Comparison of ENCODE assay signal across 8 cellular contexts in genomic region chr22:23894710-23895598, GRCh38. TPM values are rescaled to one million over a fixed set of nuclear protein-coding genes. Genes with fewer than 3 reads are reported as not detected.
DNase-seq lines count a peak whose midpoint lies in the region; ATAC-seq, FAIRE-seq and TF ChIP-seq lines count a peak whose summit lies in the region.

No MANE protein-coding gene starts in this region.

- no peak for TF ChIP-seq POLR2A in GM12891 (IDR thresholded peaks at IDR 0.05; ENCODE audit: low read depth, low read length)

- peak; percentile 86 for DNase-seq in GM12891 (ENCODE audit: insufficient read length, low spot score)
- DNase-seq in NCI-H2196 treated with DMSO at 0.1 percent for 48 hours (lab: John Stamatoyannopoulos, UW; ENCODE audit: unreplicated experiment) = peak; percentile 66
- DNase-seq in cerebellum (ENCODE audit: low spot score) = peak; percentile 75
- DNase-seq in kidney glomerular epithelial cell (lab: John Stamatoyannopoulos, UW) = peak; percentile 54
- peak; percentile 21 to 73 (median 47) for DNase-seq in stimulated activated CD4-positive, alpha-beta T cell treated with anti-CD3 and anti-CD28 coated beads, Interleukin-1b, Interleukin-23, amount 100 ng/mL, for 24 hours (ENCODE audit: low read depth in 4 of 4, low spot score in 1 of 4)

- ATAC-seq in HG02981 (IDR thresholded peaks at IDR 0.05; ENCODE audit: unreplicated experiment) = peak; percentile 14
- peak; percentile 34 to 47 for ATAC-seq in activated CD4-positive, CD25-positive, alpha-beta regulatory T cell treated with anti-CD3 and anti-CD28 coated beads, Interleukin-2, amount 50 U/mL, for 24 hours
- ATAC-seq in GM18517 (IDR thresholded peaks at IDR 0.05; ENCODE audit: unreplicated experiment) = no peak

- no peak for FAIRE-seq in GM12891 (lab: Jason Lieb, UNC)

TF ChIP-seq in GM12891, 5 proteins besides CTCF, POLR2A, EP300 and RAD21:
- TF ChIP-seq POLR2AphosphoS5 (IDR thresholded peaks at IDR 0.05; ENCODE audit: low read depth, low read length) (peak; percentile 3; the same call in 1 of the 2 replicates), TAF1 (IDR thresholded peaks at IDR 0.05; ENCODE audit: low read depth, low read length) (no peak)

RNA-seq across cellular contexts. Expression of gene MIF, which starts 0.8 kb away (rescaled TPM):
- polyA plus RNA-seq in GM12891 (2012; ENCODE audit: low read depth, missing spikeins) = 1,503 TPM
- total RNA-seq in cerebellum = 95.4 TPM

RNA-seq across cellular contexts. Expression of gene SLC2A11, which starts 37.3 kb away (rescaled TPM):
- 9.1 TPM for polyA plus RNA-seq in GM12891 (2012; ENCODE audit: low read depth, missing spikeins)
- 31.8 TPM for total RNA-seq in cerebellum

RNA-seq across cellular contexts. Expression of gene DERL3, which starts 56.1 kb away (rescaled TPM):
- polyA plus RNA-seq in GM12891 (2012; ENCODE audit: low read depth, missing spikeins) = 9.4 TPM
- total RNA-seq in cerebellum = 1.3 TPM
